12 cellular contexts compared by ENCODE assay signal in the genomic region with DNA sequence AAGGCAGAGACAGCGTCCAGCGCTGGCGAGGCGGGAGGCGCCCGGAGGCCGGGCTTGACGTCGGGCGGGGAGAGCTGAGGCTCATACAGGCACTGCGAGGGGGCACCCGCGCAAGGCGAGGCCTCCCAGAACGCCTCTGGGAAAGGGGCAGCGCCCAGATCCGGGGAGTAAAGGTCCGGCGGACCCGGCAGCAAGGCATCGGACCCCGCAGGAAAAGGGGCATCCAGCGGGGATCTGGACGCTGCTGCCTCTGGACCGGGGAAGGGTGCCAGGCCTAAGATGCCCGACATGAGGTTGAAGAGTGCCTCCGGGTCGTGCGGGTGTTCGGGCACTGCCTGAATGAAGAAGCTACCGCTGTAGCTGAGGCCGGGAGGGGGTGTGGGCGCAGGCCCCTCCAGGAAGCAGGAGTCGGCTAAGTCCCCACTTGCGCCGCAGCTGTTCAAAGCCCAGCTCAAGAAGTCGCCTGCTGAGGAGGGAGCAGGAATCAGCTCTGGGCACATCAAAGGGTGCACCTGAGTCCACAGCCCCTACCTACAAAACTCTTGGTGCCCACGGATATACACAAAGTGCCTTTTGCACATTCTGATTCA. TPM values are rescaled to one million over a fixed set of nuclear protein-coding genes. Genes with fewer than 3 reads are reported as not detected.
A peak's percentile ranks its signal among the peaks of the same experiment; 100 is the strongest.
DNase-seq lines count a peak whose midpoint lies in the region; ATAC-seq and TF ChIP-seq lines count a peak whose summit lies in the region.
"Had no signal": no experiment of that assay in that cellular context is flagged by ENCODE, and none has a peak within 500 bp of the region (broad histone marks: within the 10 kb centered on the region; RNA-seq: fewer than 3 reads in every experiment).

No MANE protein-coding gene starts in this region.

- no peak overlapping the region for H3K14ac ChIP-seq in IMR-90 (replicated peaks; ENCODE audit: low read depth, low read length)

- H3K4me1 ChIP-seq in IMR-90 (ENCODE audit: control insufficient read depth, insufficient read depth, low read length) = no peaks in the 10 kb centered on the region; the same call in 1 of the 2 replicates
- peaks cover 17% of the 10 kb centered on the region for H3K4me1 ChIP-seq in neuron (ENCODE audit: insufficient read depth, low read length)

- no peak overlapping the region; the same call in 1 of the 2 replicates for H3K4me2 ChIP-seq in IMR-90 (ENCODE audit: low read depth, low read length)

- H3K9me1 ChIP-seq in IMR-90 (ENCODE audit: insufficient read depth, low read length) = no peaks in the 10 kb centered on the region

- H3K4me3 Mint-ChIP-seq in activated CD4-positive, alpha-beta T cell treated with anti-CD3 and anti-CD28 coated beads for 36 hours = peak overlapping the region; percentile 63

- H3K27ac ChIP-seq in IMR-90 (ENCODE audit: insufficient read depth, low read length) = no peak overlapping the region
- H3K27ac ChIP-seq: BLaER1, suprapubic skin had no signal

- 5% methylated on average over 18 of the region's 38 CpGs; no CpG with 5 or more reads in 1 of the 2 experiments for WGBS in IMR-90 (ENCODE audit: extremely low coverage in 2 of 2, insufficient read length in 1 of 2), 2 experiments

- peaks cover 62% of the 10 kb centered on the region for H3K27me3 Mint-ChIP-seq in activated CD4-positive, alpha-beta T cell treated with anti-CD3 and anti-CD28 coated beads for 36 hours

- no peak overlapping the region for H2AK5ac ChIP-seq in IMR-90 (ENCODE audit: low read depth, low read length)

- TF ChIP-seq CTCF in IMR-90 (conservative IDR thresholded peaks at IDR 0.05; ENCODE audit: low read depth, low read length) = no peak
- TF ChIP-seq CTCF in omental fat pad (IDR thresholded peaks at IDR 0.05) = no peak

- peaks cover 63% of the 10 kb centered on the region for H3K27me3 ChIP-seq in IMR-90 (ENCODE audit: control insufficient read depth, insufficient read depth, low read length)
- H3K27me3 ChIP-seq in neuron (ENCODE audit: insufficient read depth, low read length) = peaks cover 75% of the 10 kb centered on the region

- POLR2A ChIA-PET in activated CD4-positive, alpha-beta T cell treated with anti-CD3 and anti-CD28 coated beads for 36 hours (lab: Charles Lee) = interaction anchor here (2.8 kb wide), 1 partner anchor 59 kb away, joined by 9 read pairs; a partner anchor contains a TSS
- POLR2A ChIA-PET in IMR-90 (lab: Charles Lee; ENCODE audit: unreplicated experiment) = no interaction called here

- H3K4me3 ChIP-seq in IMR-90 (ENCODE audit: insufficient read depth, low read depth, low read length) = no peak overlapping the region
- H3K4me3 ChIP-seq in neuron (ENCODE audit: low read length) = no peak overlapping the region
- H3K4me3 ChIP-seq: BLaER1 had no signal

- no peak overlapping the region for H3K18ac ChIP-seq in IMR-90 (ENCODE audit: low read depth, low read length)

- no peak overlapping the region for H3K23ac ChIP-seq in IMR-90 (ENCODE audit: low read depth, low read length)

- no peaks in the 10 kb centered on the region for H3K9me3 Mint-ChIP-seq in activated CD4-positive, alpha-beta T cell treated with anti-CD3 and anti-CD28 coated beads for 36 hours (ENCODE audit: low read depth)

- no peak for ATAC-seq in activated CD4-positive, alpha-beta T cell treated with anti-CD3 and anti-CD28 coated beads for 36 hours
- no peak for ATAC-seq in IMR-90 (ENCODE audit: low read depth)
- ATAC-seq in omental fat pad (ENCODE audit: low FRiP score) = no peak

- no peak overlapping the region for H3K56ac ChIP-seq in IMR-90 (ENCODE audit: extremely low read depth, insufficient read depth, low read length)

- H3K36me3 ChIP-seq in IMR-90 (ENCODE audit: control insufficient read depth, insufficient read depth, low read length) = no peaks in the 10 kb centered on the region
- no peaks in the 10 kb centered on the region for H3K36me3 ChIP-seq in neuron (ENCODE audit: insufficient read depth, low read length)
- H3K36me3 ChIP-seq: BLaER1, suprapubic skin had no signal

- no peak overlapping the region for H4K8ac ChIP-seq in IMR-90 (ENCODE audit: low read depth in 2 of 2, low read length in 2 of 2)

- no peak overlapping the region for H3K9ac ChIP-seq in IMR-90 (ENCODE audit: low read depth, low read length)
- H3K9ac ChIP-seq: BLaER1 had no signal

- no peak for TF ChIP-seq POLR2A in IMR-90 (IDR thresholded peaks at IDR 0.05; ENCODE audit: low read depth, low read length)

- H3K36me3 Mint-ChIP-seq in activated CD4-positive, alpha-beta T cell treated with anti-CD3 and anti-CD28 coated beads for 36 hours (ENCODE audit: low read depth) = no peaks in the 10 kb centered on the region

- H2AFZ ChIP-seq in IMR-90 (replicated peaks; ENCODE audit: low read length, poor library complexity) (peak overlapping the region; percentile 0), neuron (ENCODE audit: low read depth, low read length) (peak overlapping the region; percentile 59)

- no peaks in the 10 kb centered on the region for H3K79me1 ChIP-seq in IMR-90 (ENCODE audit: low read depth in 1 of 2, low read length in 2 of 2)

- H4K20me1 ChIP-seq in IMR-90 (ENCODE audit: insufficient read depth, low read length) = peaks cover 5% of the 10 kb centered on the region; the same call in 1 of the 2 replicates

- peaks cover 12% of the 10 kb centered on the region for H3K4me1 Mint-ChIP-seq in activated CD4-positive, alpha-beta T cell treated with anti-CD3 and anti-CD28 coated beads for 36 hours

- no TSS peak for BruUV-seq in IMR-90 (replicated peaks; lab: Mats Ljungman, UMichigan)

- H2AK9ac ChIP-seq in IMR-90 (replicated peaks; ENCODE audit: low read depth, low read length, poor library complexity) = no peak overlapping the region

- no peak overlapping the region for H4K5ac ChIP-seq in IMR-90 (ENCODE audit: low read depth, low read length)

- no peak overlapping the region for H3K4ac ChIP-seq in IMR-90 (ENCODE audit: low read depth, low read length)

- CTCF ChIA-PET in activated CD4-positive, alpha-beta T cell treated with anti-CD3 and anti-CD28 coated beads for 36 hours (lab: Charles Lee) = interaction anchor here (0.7 to 1.7 kb wide), 3 partner anchors 10 to 80 kb away, joined by 3 read pairs; no protein-coding TSS in a partner anchor
- CTCF ChIA-PET in IMR-90 (lab: Yijun Ruan, JAX) = no interaction called here

- H2BK15ac ChIP-seq in IMR-90 (ENCODE audit: low read depth, low read length) = no peak overlapping the region

- H3K27ac Mint-ChIP-seq in activated CD4-positive, alpha-beta T cell treated with anti-CD3 and anti-CD28 coated beads for 36 hours = no peak overlapping the region

- no peak overlapping the region for H2BK5ac ChIP-seq in IMR-90 (ENCODE audit: low read depth, low read length, poor library complexity, severe bottlenecking)

- H2BK120ac ChIP-seq in IMR-90 (ENCODE audit: low read depth, low read length) = no peak overlapping the region

- in situ Hi-C loops in IMR-90 (cut with MboI; ENCODE audit: low sequenced_read_pairs) = no loop called here

- no peak overlapping the region for H2BK20ac ChIP-seq in IMR-90 (ENCODE audit: low read depth, low read length)

- H3K9me3 ChIP-seq in IMR-90 (ENCODE audit: control insufficient read depth, insufficient read depth, low read length) (no peaks in the 10 kb centered on the region), neuron (ENCODE audit: low read length) (no peaks in the 10 kb centered on the region)
- H3K9me3 ChIP-seq: suprapubic skin had no signal

- dilution Hi-C loops in IMR-90 (cut with HindIII; ENCODE audit: low sequenced_read_pairs, unreplicated experiment) = no loop called here

- DNase-seq in activated CD4-positive, alpha-beta T cell treated with anti-CD3 and anti-CD28 coated beads for 36 hours = peak; percentile 13
- no peak for DNase-seq in activated CD4-positive, alpha-beta T cell treated with anti-CD3 and anti-CD28 coated beads for 4 hours
- no peak for DNase-seq in IMR-90
- DNase-seq in cerebellum (ENCODE audit: low spot score) = peak; percentile 34
- no peak for DNase-seq in omental fat pad (ENCODE audit: low spot score)
- no peak for DNase-seq in AML-193 (lab: John Stamatoyannopoulos, UW)
- DNase-seq in GOT3 (lab: John Stamatoyannopoulos, UW) = no peak
- DNase-seq: activated effector memory CD4-positive, alpha-beta T cell treated with anti-CD3 and anti-CD28 coated beads, Interleukin-2, amount 50 U/mL, for 16 hours; effector CD8-positive, alpha-beta T cell had no signal

- no peak for TF ChIP-seq RAD21 in IMR-90 (IDR thresholded peaks at IDR 0.05; ENCODE audit: low read length)

- intact Hi-C loops in activated CD4-positive, alpha-beta T cell treated with anti-CD3 and anti-CD28 coated beads for 36 hours (cut with DNase I, micrococcal nuclease) = loop anchor here in 1 of 2 experiments (2.0 to 10.0 kb wide), 4 partner anchors 180 to 1148 kb away; a partner anchor contains a TSS
- intact Hi-C loops in IMR-90 (cut with micrococcal nuclease) = no loop called here

- no peak overlapping the region for H4K91ac ChIP-seq in IMR-90 (ENCODE audit: insufficient read depth, low read depth, low read length)

RNA-seq across cellular contexts. Expression of a gene that starts 0.9 kb away (rescaled TPM):
- under 1 TPM; 0.18 to 0.41 TPM for total RNA-seq in activated CD4-positive, alpha-beta T cell treated with anti-CD3 and anti-CD28 coated beads for 36 hours
- total RNA-seq in IMR-90 (2012; rRNA removed) = not detected in 2 replicates
- polyA plus RNA-seq in IMR-90 (2012; rRNA removed) = not detected in 2 replicates
- polyA plus RNA-seq in IMR-90 (2012; cell fraction: cytosol; rRNA removed) = 0.14 TPM in 2 replicates
- polyA plus RNA-seq in IMR-90 (2012; cell fraction: nucleus; rRNA removed; ENCODE audit: low replicate concordance) = 0.30 and 0.76 TPM in 2 replicates
- total RNA-seq in cerebellum = 0.09 TPM
- not detected for total RNA-seq in omental fat pad
- total RNA-seq: suprapubic skin had no signal

RNA-seq across cellular contexts. Expression of a gene that starts 8.1 kb away (rescaled TPM):
- 10 to 100 TPM; 27.7 to 29.5 TPM for total RNA-seq in activated CD4-positive, alpha-beta T cell treated with anti-CD3 and anti-CD28 coated beads for 36 hours
- total RNA-seq in IMR-90 (2012; rRNA removed) = 0.54 and 0.83 TPM in 2 replicates
- polyA plus RNA-seq in IMR-90 (2012; rRNA removed) = 3.4 and 3.7 TPM in 2 replicates
- polyA plus RNA-seq in IMR-90 (2012; cell fraction: cytosol; rRNA removed) = 1.5 and 2.1 TPM in 2 replicates
- 13.6 and 17.8 TPM in 2 replicates for polyA plus RNA-seq in IMR-90 (2012; cell fraction: nucleus; rRNA removed; ENCODE audit: low replicate concordance)
- total RNA-seq in cerebellum = 17.1 TPM
- total RNA-seq in omental fat pad = 1 to 10 TPM; 1.1 to 3.1 (median 2.0) TPM

RNA-seq across cellular contexts. Expression of a gene that starts 58.3 kb away (rescaled TPM):
- total RNA-seq in activated CD4-positive, alpha-beta T cell treated with anti-CD3 and anti-CD28 coated beads for 36 hours = 100 to 1,000 TPM; 637 to 774 TPM
- total RNA-seq in IMR-90 (2012; rRNA removed) (557 and 575 TPM in 2 replicates), cerebellum (96.3 TPM), omental fat pad (100 to 1,000 TPM; 187 to 208 (median 202) TPM)
- 321 and 329 TPM in 2 replicates for polyA plus RNA-seq in IMR-90 (2012; rRNA removed)
- polyA plus RNA-seq in IMR-90 (2012; cell fraction: cytosol; rRNA removed) = 226 and 323 TPM in 2 replicates
- polyA plus RNA-seq in IMR-90 (2012; cell fraction: nucleus; rRNA removed; ENCODE audit: low replicate concordance) = 107 and 114 TPM in 2 replicates

RNA-seq across cellular contexts. Expression of a gene that starts 59.4 kb away (rescaled TPM):
- total RNA-seq in activated CD4-positive, alpha-beta T cell treated with anti-CD3 and anti-CD28 coated beads for 36 hours = 10 to 100 TPM; 11.8 to 12.1 TPM
- total RNA-seq in IMR-90 (2012; rRNA removed) = 13.1 and 14.4 TPM in 2 replicates
- 18.4 and 23.1 TPM in 2 replicates for polyA plus RNA-seq in IMR-90 (2012; rRNA removed)
- 18.4 and 22.8 TPM in 2 replicates for polyA plus RNA-seq in IMR-90 (2012; cell fraction: cytosol; rRNA removed)
- polyA plus RNA-seq in IMR-90 (2012; cell fraction: nucleus; rRNA removed; ENCODE audit: low replicate concordance) = 5.8 and 9.0 TPM in 2 replicates
- total RNA-seq in cerebellum = 6.4 TPM
- total RNA-seq in omental fat pad = 10 to 100 TPM; 23.1 to 44.0 (median 38.5) TPM

Comparison
In these comparisons a context has a peak if more than half of its experiments do, and no peak if none do; other contexts are left out.
1. DNase-seq: peak in activated CD4-positive, alpha-beta T cell treated with anti-CD3 and anti-CD28 coated beads for 36 hours (single experiment) and cerebellum (single experiment); none in activated CD4-positive, alpha-beta T cell treated with anti-CD3 and anti-CD28 coated beads for 4 hours (0 of 2), IMR-90 (single experiment), omental fat pad (single experiment), AML-193 (0 of 2) and GOT3 (single experiment).